In genomic region chr3:47495111-47495510, GRCh38 we compare ENCODE assay signal across 28 cellular contexts.
"Had no signal": no experiment of that assay in that cellular context is flagged by ENCODE, and none has a peak within 500 bp of the region (broad histone marks: within the 10 kb centered on the region; RNA-seq: fewer than 3 reads in every experiment).

No MANE protein-coding gene starts in this region.

- DNase-seq: hypothalamus; immature natural killer cell; kidney; left colon; left ventricle myocardium inferior; mesendoderm; naive B cell; natural killer cell; nephron progenitor cell; occipital lobe; right lobe of liver; stimulated activated CD4-positive, alpha-beta T cell treated with anti-CD3 and anti-CD28 coated beads, Interleukin-2, amount 100 ng/mL, for 24 hours; stimulated activated CD4-positive, alpha-beta T cell treated with anti-CD3 and anti-CD28 coated beads, Interleukin-4, amount 100 ng/mL, for 1 hour; stimulated activated naive B cell treated with anti-CD40 and anti-IgM and Interleukin-4, amounts not matched to agents 10 μg/mL and 1 μg/mL and 100 μg/mL, for 72 hours; stimulated activated naive CD8-positive, alpha-beta T cell treated with anti-CD3 and anti-CD28 coated beads, Interleukin-15, Interleukin-2, amounts not matched to agents 100 U/mL and 50 U/mL, for 24 hours; stomach; testis; thyroid gland; transverse colon; upper lobe of right lung; uterus had no signal

- H3K9me3 ChIP-seq: left ventricle myocardium inferior, neutrophil, right atrium auricular region, right lobe of liver, stomach, testis, thyroid gland, transverse colon, upper lobe of right lung, uterus had no signal

- H3K27ac ChIP-seq: left ventricle myocardium inferior, neural progenitor cell, neutrophil, parathyroid adenoma, right atrium auricular region, right lobe of liver, stomach, testis, thyroid gland, transverse colon, upper lobe of right lung, uterus had no signal

- H3K9ac ChIP-seq: neural progenitor cell, parathyroid adenoma had no signal

- ATAC-seq: left colon; natural killer cell; right lobe of liver; stimulated activated naive B cell treated with anti-CD40 and anti-IgM and Interleukin-4, amounts not matched to agents 10 μg/mL and 1 μg/mL and 100 μg/mL, for 72 hours; stimulated activated naive CD8-positive, alpha-beta T cell treated with anti-CD3 and anti-CD28 coated beads, Interleukin-15, Interleukin-2, amounts not matched to agents 100 U/mL and 50 U/mL, for 24 hours; upper lobe of right lung had no signal

- H3K36me3 ChIP-seq: neural progenitor cell, uterus had no signal

- H3K79me2 ChIP-seq: parathyroid adenoma had no signal

- H3K4me1 ChIP-seq: left ventricle myocardium inferior, neural progenitor cell, parathyroid adenoma, right atrium auricular region, right lobe of liver, stomach, testis, thyroid gland, transverse colon, upper lobe of right lung, uterus had no signal

- H2AFZ ChIP-seq: neural progenitor cell, parathyroid adenoma had no signal

- H3K27me3 ChIP-seq: neural progenitor cell, neutrophil, right atrium auricular region, right lobe of liver, stomach, testis, thyroid gland, transverse colon, upper lobe of right lung, uterus had no signal

- H3K4me3 ChIP-seq: left ventricle myocardium inferior, lung, neural progenitor cell, right atrium auricular region, right lobe of liver, smooth muscle cell, stomach, testis, thyroid gland, transverse colon, upper lobe of right lung, uterus had no signal

- FAIRE-seq: islet of Langerhans, kidney had no signal

- H3K4me2 ChIP-seq: neural progenitor cell, smooth muscle cell had no signal
